ENCODE assay signal across 32 cellular contexts in the genomic region with DNA sequence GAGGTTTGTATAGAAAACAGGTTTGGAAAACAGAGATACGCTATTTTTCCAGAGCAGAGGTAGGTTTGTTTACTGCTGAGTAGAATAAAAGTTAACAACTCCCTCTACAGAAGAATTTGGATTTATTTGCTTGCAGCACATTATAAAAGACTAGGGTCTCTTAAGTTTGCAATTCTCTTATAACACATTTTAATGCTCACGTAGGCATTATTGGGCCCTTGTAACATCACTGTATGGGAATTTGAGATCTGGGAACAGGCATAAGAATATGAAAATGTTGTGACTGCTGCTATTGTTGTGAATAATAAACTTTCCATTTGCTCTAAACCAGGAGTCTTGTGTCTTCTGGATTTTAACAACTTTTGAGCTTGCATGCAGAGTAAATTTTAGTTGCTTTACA.
"Had no signal": no experiment of that assay in that cellular context is flagged by ENCODE, and none has a peak within 500 bp of the region (broad histone marks: within the 10 kb centered on the region; RNA-seq: fewer than 3 reads in every experiment).

No MANE protein-coding gene starts in this region.

- H3K9me3 ChIP-seq: ascending aorta, body of pancreas had no signal

- H3K36me3 ChIP-seq: adrenal gland, ascending aorta, brain microvascular endothelial cell, breast epithelium, cardiac muscle cell had no signal

- H3K27me3 ChIP-seq: adrenal gland, ascending aorta, body of pancreas, brain microvascular endothelial cell, breast epithelium, cardiac muscle cell had no signal

- H3K4me3 ChIP-seq: adrenal gland, ascending aorta, body of pancreas, breast epithelium, cardiac muscle cell had no signal

- FAIRE-seq: astrocyte, bronchial epithelial cell had no signal

- H3K27ac ChIP-seq: adrenal gland, ascending aorta, body of pancreas, brain microvascular endothelial cell, breast epithelium, cardiac muscle cell had no signal

- H3K4me1 ChIP-seq: adrenal gland, ascending aorta, body of pancreas, breast epithelium had no signal

- ATAC-seq: activated naive CD4-positive, alpha-beta T cell treated with anti-CD3 and anti-CD28 coated beads, Interleukin-2, amount 50 U/mL, for 72 hours; activated naive CD8-positive, alpha-beta T cell treated with anti-CD3 and anti-CD28 coated beads, Interleukin-2, amount 50 U/mL, for 24 hours; activated T-cell treated with anti-CD3 and anti-CD28 coated beads, Interleukin-2, amount 50 U/mL, for 4 hours; activated T-cell treated with anti-CD3 and anti-CD28 coated beads, Interleukin-2, amount 50 U/mL, for 72 hours; activated T-helper 17 cell treated with anti-CD3 and anti-CD28 coated beads, Interleukin-2, amount 50 U/mL, for 72 hours; body of pancreas had no signal

- DNase-seq: activated effector memory CD4-positive, alpha-beta T cell treated with anti-CD3 and anti-CD28 coated beads, Interleukin-2, amount 50 U/mL, for 16 hours; activated effector memory CD4-positive, alpha-beta T cell treated with Interleukin-2 at 50 U/mL for 16 hours; activated gamma-delta T cell; activated gamma-delta T cell treated with Interleukin-2 at 50 U/mL for 16 hours; activated naive CD4-positive, alpha-beta T cell; activated naive CD4-positive, alpha-beta T cell treated with anti-CD3 and anti-CD28 coated beads for 36 hours; activated naive CD4-positive, alpha-beta T cell treated with anti-CD3 and anti-CD28 coated beads, Interleukin-2, amount 10 ng/mL, durations not matched to agents 7 days and 5 days; activated naive CD4-positive, alpha-beta T cell treated with anti-CD3 and anti-CD28 coated beads, Interleukin-2, amount 50 U/mL, for 16 hours; activated naive CD4-positive, alpha-beta T cell treated with Interleukin-2 at 50 U/mL for 16 hours; activated naive CD8-positive, alpha-beta T cell treated with anti-CD3 and anti-CD28 coated beads for 36 hours; activated naive CD8-positive, alpha-beta T cell treated with anti-CD3 and anti-CD28 coated beads, Interleukin-2, amount 10 ng/mL, durations not matched to agents 7 days and 5 days; activated naive CD8-positive, alpha-beta T cell treated with anti-CD3 and anti-CD28 coated beads, Interleukin-2, amount 50 U/mL, for 24 hours; activated T-cell treated with anti-CD3 and anti-CD28 coated beads, Interleukin-2, amount 50 U/mL, for 4 hours; activated T-cell treated with anti-CD3 and anti-CD28 coated beads, Interleukin-2, amount 50 U/mL, for 48 hours; activated T-cell treated with anti-CD3 and anti-CD28 coated beads, Interleukin-2, amount 50 U/mL, for 72 hours; adrenal gland; amniotic stem cell; amygdala; anterior cingulate cortex; aorta; body of pancreas; brain microvascular endothelial cell; caudate nucleus; central memory CD4-positive, alpha-beta T cell; cerebellar nuclear complex had no signal
